In genomic region chr10:15084502-15084922, GRCh38 we compare ENCODE assay signal across 9 cellular contexts. TPM values are rescaled to one million over a fixed set of nuclear protein-coding genes. Genes with fewer than 3 reads are reported as not detected.
DNase-seq lines count a peak whose midpoint lies in the region; ATAC-seq and TF ChIP-seq lines count a peak whose summit lies in the region.
"Had no signal": no experiment of that assay in that cellular context is flagged by ENCODE, and none has a peak within 500 bp of the region (broad histone marks: within the 10 kb centered on the region; RNA-seq: fewer than 3 reads in every experiment).

No MANE protein-coding gene starts in this region.

- peak overlapping the region; percentile 38 for H3K4me3 Mint-ChIP-seq in chondrocyte (ENCODE audit: unreplicated experiment)

- H3K9me3 ChIP-seq in thoracic aorta, result no peaks in the 10 kb centered on the region

- peak overlapping the region; percentile 21 to 31 for H3K27ac ChIP-seq in thoracic aorta
- H3K27ac ChIP-seq: KMS-11 had no signal

- no peaks in the 10 kb centered on the region for H3K27me3 Mint-ChIP-seq in chondrocyte (ENCODE audit: low read depth)

- peak overlapping the region; percentile 75 for H3K4me3 ChIP-seq in thoracic aorta

- peak overlapping the region; percentile 9 for H3K27ac Mint-ChIP-seq in chondrocyte (ENCODE audit: unreplicated experiment)

- H3K27me3 ChIP-seq in thoracic aorta (replicated peaks; ENCODE audit: insufficient read depth), result no peaks in the 10 kb centered on the region

- peaks cover 7% of the 10 kb centered on the region for H3K4me1 Mint-ChIP-seq in chondrocyte (ENCODE audit: low read depth)

- peaks cover 3 to 20% of the 10 kb centered on the region in 2 donors for H3K4me1 ChIP-seq in thoracic aorta (ENCODE audit: control insufficient read depth in 1 of 2, low read depth in 2 of 2)

- no peaks in the 10 kb centered on the region for H3K36me3 Mint-ChIP-seq in chondrocyte (ENCODE audit: low read depth)

- H3K36me3 ChIP-seq in thoracic aorta, result no peaks in the 10 kb centered on the region

- TF ChIP-seq CTCF in chondrocyte (IDR thresholded peaks at IDR 0.05) (peak; percentile 70), thoracic aorta (IDR thresholded peaks at IDR 0.05) (no peak), GM20000 (IDR thresholded peaks at IDR 0.05; ENCODE audit: extremely low read depth, missing control alignments) (no peak)

- H3K9me3 Mint-ChIP-seq in chondrocyte (ENCODE audit: low read depth), result no peaks in the 10 kb centered on the region

- intact Hi-C loops in left colon (cut with DNase I, micrococcal nuclease), result no loop called here

- DNase-seq in DMS153 (lab: John Stamatoyannopoulos, UW) (peak; percentile 30), NCI-H2196 (lab: John Stamatoyannopoulos, UW; ENCODE audit: unreplicated experiment) (peak; percentile 73), chondrocyte (ENCODE audit: low spot score) (no peak), left colon (peak in 1 of 2 donors; percentile 54), thoracic aorta (ENCODE audit: low spot score) (no peak), germinal center (ENCODE audit: low spot score) (no peak), GM20000 (ENCODE audit: low spot score) (no peak)
- no peak for DNase-seq in effector CD4-positive, alpha-beta T cell

- ATAC-seq in left colon (peak; percentile 79), thoracic aorta (ENCODE audit: insufficient number of reproducible peaks, low FRiP score, low read depth) (peak; percentile 82)

RNA-seq across cellular contexts. Expression of gene ACBD7, which starts 4.1 kb away (rescaled TPM):
- 0.51 to 2.2 TPM (median 1.1 TPM) in 3 replicates for total RNA-seq in chondrocyte
- total RNA-seq in left colon, result under 1 TPM; 0.25 to 0.61 TPM
- total RNA-seq in thoracic aorta, result under 1 TPM; 0.41 to 0.63 TPM

RNA-seq across cellular contexts. Expression of gene RPP38, which starts 12.6 kb away (rescaled TPM):
- total RNA-seq in chondrocyte, result 13.2 to 14.3 TPM (median 13.5 TPM) in 3 replicates
- total RNA-seq in left colon, result 10 to 100 TPM; 15.4 to 17.6 TPM
- total RNA-seq in thoracic aorta, result 10 to 100 TPM in 1 of 2 donors, 1 to 10 TPM in 1; 7.3 to 13.1 TPM

RNA-seq across cellular contexts. Expression of gene OLAH, which starts 40.8 kb away (rescaled TPM):
- total RNA-seq in chondrocyte, result 1.9 to 3.4 TPM (median 2.1 TPM) in 3 replicates
- total RNA-seq in left colon, result not detected
- 1 to 10 TPM in 1 of 2 donors, not detected in 1; 2.5 TPM for total RNA-seq in thoracic aorta

Comparison
In these comparisons a context has a peak if more than half of its experiments do, and no peak if none do; other contexts are left out.
1. DNase-seq: peak in DMS153 (single experiment) and NCI-H2196 (single experiment); none in chondrocyte (single experiment), thoracic aorta (single experiment), effector CD4-positive, alpha-beta T cell (single experiment), germinal center (single experiment) and GM20000 (single experiment).